Comparison of ENCODE assay signal across 9 cellular contexts in the genomic region with DNA sequence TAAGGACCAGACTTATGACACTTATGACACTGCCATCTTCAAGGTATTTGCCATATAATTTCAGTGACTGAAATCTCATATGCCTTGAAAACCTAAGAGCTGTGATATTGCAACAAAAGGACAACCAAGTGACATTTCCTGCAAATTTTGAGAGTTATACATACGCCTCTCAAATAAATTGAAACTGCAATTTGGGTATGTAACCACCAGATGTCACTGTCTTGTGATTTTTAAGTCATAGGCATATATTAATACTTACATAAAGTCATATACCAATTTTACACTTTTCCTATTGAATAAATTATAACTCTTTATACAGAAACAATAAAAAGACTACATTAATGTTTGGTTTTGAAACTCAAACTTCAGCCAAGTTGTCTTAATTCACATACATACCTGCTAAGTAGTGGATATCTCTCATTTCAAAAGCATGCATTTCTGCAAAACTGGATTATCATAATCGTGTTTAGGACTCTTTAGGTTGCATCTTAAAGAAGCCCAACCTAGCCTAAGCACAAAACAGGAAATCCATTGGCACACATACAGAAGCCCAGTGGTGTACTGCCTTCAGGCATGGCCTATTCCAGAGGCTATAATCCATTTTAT.
DNase-seq lines count a peak whose midpoint lies in the region; ATAC-seq, FAIRE-seq and TF ChIP-seq lines count a peak whose summit lies in the region.
"Had no signal": no experiment of that assay in that cellular context is flagged by ENCODE, and none has a peak within 500 bp of the region (broad histone marks: within the 10 kb centered on the region; RNA-seq: fewer than 3 reads in every experiment).

No MANE protein-coding gene starts in this region.

- ATAC-seq in HG03432 (IDR thresholded peaks at IDR 0.05; ENCODE audit: unreplicated experiment) (peak; percentile 74), GM18511 (IDR thresholded peaks at IDR 0.05; ENCODE audit: unreplicated experiment) (no peak), upper lobe of left lung (ENCODE audit: low FRiP score in 2 of 2) (no peak), GM18873 (IDR thresholded peaks at IDR 0.05; ENCODE audit: low FRiP score, unreplicated experiment) (no peak)

- H3K9me3 ChIP-seq in upper lobe of left lung: no peaks in the 10 kb centered on the region

- H3K27me3 ChIP-seq in kidney epithelial cell (ENCODE audit: control insufficient read depth, insufficient read depth, low read length) (no peaks in the 10 kb centered on the region), upper lobe of left lung (no peaks in the 10 kb centered on the region)

- no peak overlapping the region for H3K27ac ChIP-seq in upper lobe of left lung
- H3K27ac ChIP-seq: coronary artery had no signal

- H3K36me3 ChIP-seq in kidney epithelial cell (ENCODE audit: control insufficient read depth, insufficient read depth, low read length) (no peaks in the 10 kb centered on the region), upper lobe of left lung (no peaks in the 10 kb centered on the region)

- no peaks in the 10 kb centered on the region for H3K4me1 ChIP-seq in upper lobe of left lung

- H3K4me3 ChIP-seq in kidney epithelial cell (ENCODE audit: low read depth, low read length) (no peak overlapping the region), upper lobe of left lung (no peak overlapping the region)
- H3K4me3 ChIP-seq: coronary artery had no signal

- no peak for TF ChIP-seq EP300 in upper lobe of left lung (IDR thresholded peaks at IDR 0.05)

- TF ChIP-seq POLR2A in upper lobe of left lung (IDR thresholded peaks at IDR 0.05): no peak

- peak; percentile 17 for TF ChIP-seq CTCF in kidney epithelial cell (IDR thresholded peaks at IDR 0.05; ENCODE audit: insufficient read depth, low read length, poor library complexity, severe bottlenecking)
- TF ChIP-seq CTCF in upper lobe of left lung (IDR thresholded peaks at IDR 0.05): peak in 1 of 6 experiments; percentile 16

- DNase-seq in EH (ENCODE audit: low read depth): peak; percentile 24
- no peak for DNase-seq in kidney epithelial cell (ENCODE audit: low read depth)
- no peak for DNase-seq in upper lobe of left lung
- DNase-seq in activated CD8-positive, alpha-beta memory T cell treated with anti-CD3 and anti-CD28 coated beads, Interleukin-2, amount 50 U/mL, for 4 hours: no peak

- 69 to 79% methylated on average over 2 of the region's 2 CpGs for WGBS in upper lobe of left lung, 2 donors

- peak; percentile 82 for FAIRE-seq in TTC549 (lab: Jason Lieb, UNC)
